ENCODE assay signal across 21 cellular contexts in genomic region chr14:77011226-77011762, GRCh38. TPM values are rescaled to one million over a fixed set of nuclear protein-coding genes. Genes with fewer than 3 reads are reported as not detected.
DNase-seq lines count a peak whose midpoint lies in the region; ATAC-seq and TF ChIP-seq lines count a peak whose summit lies in the region.
"Had no signal": no experiment of that assay in that cellular context is flagged by ENCODE, and none has a peak within 500 bp of the region (broad histone marks: within the 10 kb centered on the region; RNA-seq: fewer than 3 reads in every experiment).

No MANE protein-coding gene starts in this region.

- H3K9ac ChIP-seq in mucosa of stomach (ENCODE audit: low read length), result peak overlapping the region; percentile 2

- H3K4me3 ChIP-seq in mucosa of stomach (ENCODE audit: low read length) (no peak overlapping the region), osteoblast (ENCODE audit: insufficient read depth, low read length) (no peak overlapping the region)
- H3K4me3 ChIP-seq: body of pancreas, K562 had no signal

- no peaks in the 10 kb centered on the region for H3K9me3 ChIP-seq in mucosa of stomach (ENCODE audit: control insufficient read depth, low read length)
- no peaks in the 10 kb centered on the region for H3K9me3 ChIP-seq in osteoblast (ENCODE audit: low read depth, low read length)
- H3K9me3 ChIP-seq: body of pancreas had no signal

- no peak for TF ChIP-seq CTCF in osteoblast (IDR thresholded peaks at IDR 0.05; ENCODE audit: extremely low read depth, low read depth, low read length)

- H3K4me2 ChIP-seq in osteoblast (ENCODE audit: insufficient read depth, low read length), result no peak overlapping the region

- H2AFZ ChIP-seq in osteoblast (ENCODE audit: low read length), result no peak overlapping the region

- H3K79me2 ChIP-seq in osteoblast (ENCODE audit: insufficient read depth, low read length), result no peaks in the 10 kb centered on the region

- no peaks in the 10 kb centered on the region for H4K20me1 ChIP-seq in osteoblast (ENCODE audit: insufficient read depth, low read length)

- H3K27me3 ChIP-seq in mucosa of stomach (ENCODE audit: control insufficient read depth, insufficient read depth, low read length) (no peaks in the 10 kb centered on the region), osteoblast (ENCODE audit: insufficient read depth, low read length) (peaks cover 6% of the 10 kb centered on the region)
- H3K27me3 ChIP-seq: body of pancreas had no signal

- ATAC-seq in HG03342 (IDR thresholded peaks at IDR 0.05; ENCODE audit: unreplicated experiment) (no peak), HG02678 (IDR thresholded peaks at IDR 0.05; ENCODE audit: unreplicated experiment) (no peak)
- ATAC-seq: body of pancreas; K562; Right ventricle myocardium inferior; stimulated activated naive CD8-positive, alpha-beta T cell treated with anti-CD3 and anti-CD28 coated beads, Interleukin-15, amount 100 ng/mL, for 72 hours had no signal

- DNase-seq in NCI-H1092 treated with DMSO at 0.1 percent for 48 hours (lab: John Stamatoyannopoulos, UW), result peak; percentile 28
- no peak for DNase-seq in NCI-H1092 (lab: John Stamatoyannopoulos, UW)
- DNase-seq in NCI-H1105 treated with DMSO at 0.1 percent for 48 hours (lab: John Stamatoyannopoulos, UW), result peak; percentile 50
- DNase-seq in RPMI8226, result peak; percentile 12
- DNase-seq in osteoblast (ENCODE audit: insufficient read length, low spot score, missing footprints), result no peak
- DNase-seq: 8988T; activated CD4-positive, alpha-beta T cell treated with anti-CD3 and anti-CD28 coated beads for 1 hour; activated CD8-positive, alpha-beta memory T cell treated with anti-CD3 and anti-CD28 coated beads, Interleukin-2, amount 50 U/mL, for 48 hours; activated naive CD4-positive, alpha-beta T cell treated with Interleukin-2 at 50 U/mL for 16 hours; body of pancreas; C1 segment of cervical spinal cord; EL; erythroblast; NCI-H1048; stimulated activated CD4-positive, alpha-beta T cell treated with anti-CD3 and anti-CD28 coated beads, Interleukin-15, amount 100 ng/mL, for 24 hours; stimulated activated naive CD8-positive, alpha-beta T cell treated with anti-CD3 and anti-CD28 coated beads, Interleukin-15, amount 100 ng/mL, for 72 hours had no signal

- H3K4me1 ChIP-seq in mucosa of stomach (ENCODE audit: control insufficient read depth, insufficient read depth, low read length) (peaks cover 58% of the 10 kb centered on the region), osteoblast (ENCODE audit: insufficient read depth, low read length) (peaks cover 4% of the 10 kb centered on the region)

- H3K27ac ChIP-seq in osteoblast (ENCODE audit: low read depth, low read length), result no peak overlapping the region

- H3K36me3 ChIP-seq in mucosa of stomach (ENCODE audit: control insufficient read depth, insufficient read depth, low read length), result no peaks in the 10 kb centered on the region
- H3K36me3 ChIP-seq in osteoblast (ENCODE audit: insufficient read depth, low read length), result no peaks in the 10 kb centered on the region

RNA-seq across cellular contexts. Expression of gene IRF2BPL, which starts 17.2 kb away (rescaled TPM):
- 19.4 and 26.4 TPM in 2 replicates for total RNA-seq in osteoblast

Comparison
In these comparisons a context has a peak if more than half of its experiments do, and no peak if none do; other contexts are left out.
1. DNase-seq: peak in NCI-H1092 treated with DMSO at 0.1 percent for 48 hours (single experiment), NCI-H1105 treated with DMSO at 0.1 percent for 48 hours (single experiment) and RPMI8226 (single experiment); none in NCI-H1092 (single experiment) and osteoblast (single experiment).